Comparison of ENCODE assay signal across 12 cellular contexts in genomic region chr7:47493971-47494370, GRCh38.
DNase-seq lines count a peak whose midpoint lies in the region; ATAC-seq, FAIRE-seq and TF ChIP-seq lines count a peak whose summit lies in the region.
"Had no signal": no experiment of that assay in that cellular context is flagged by ENCODE, and none has a peak within 500 bp of the region (broad histone marks: within the 10 kb centered on the region; RNA-seq: fewer than 3 reads in every experiment).

No MANE protein-coding gene starts in this region.

- H3K4me1 ChIP-seq in keratinocyte (ENCODE audit: control insufficient read depth, extremely low read depth, insufficient read depth, low read length) (peaks cover 11% of the 10 kb centered on the region), smooth muscle cell (ENCODE audit: low read depth) (peaks cover 41% of the 10 kb centered on the region)

- H3K9me3 ChIP-seq in keratinocyte (ENCODE audit: control insufficient read depth, low read depth, low read length), result no peaks in the 10 kb centered on the region
- H3K9me3 ChIP-seq in smooth muscle cell (replicated peaks; ENCODE audit: low read depth), result no peaks in the 10 kb centered on the region

- no peaks in the 10 kb centered on the region for H3K36me3 ChIP-seq in keratinocyte (ENCODE audit: control insufficient read depth in 2 of 2, extremely low read depth in 1 of 2, insufficient read depth in 2 of 2, low read length in 2 of 2)
- H3K36me3 ChIP-seq in smooth muscle cell (ENCODE audit: low read depth), result no peaks in the 10 kb centered on the region

- intact Hi-C loops in sciatic nerve (cut with DNase I), result no loop called here

- H2AFZ ChIP-seq in keratinocyte (ENCODE audit: control insufficient read depth, low read length), result no peak overlapping the region
- no peak overlapping the region for H2AFZ ChIP-seq in smooth muscle cell (ENCODE audit: low read depth)

- no peak for TF ChIP-seq POLR2A in H54 (IDR thresholded peaks at IDR 0.05; ENCODE audit: low read depth, low read length)

- H3K27ac ChIP-seq in keratinocyte (ENCODE audit: control insufficient read depth, insufficient read depth, low read length) (no peak overlapping the region), smooth muscle cell (ENCODE audit: low read depth) (peak overlapping the region; percentile 69)

- DNase-seq in H54 (ENCODE audit: insufficient read length, low spot score) (peak; percentile 71), SW480 (ENCODE audit: low spot score) (peak; percentile 25), keratinocyte (ENCODE audit: low read depth, low spot score) (no peak), smooth muscle cell (lab: John Stamatoyannopoulos, UW; ENCODE audit: unreplicated experiment) (no peak), sciatic nerve (ENCODE audit: low spot score) (no peak), NCI-H2171 (lab: John Stamatoyannopoulos, UW) (no peak)
- DNase-seq: CD8-positive, alpha-beta memory T cell; KG1; NCI-H2081 treated with DMSO at 0.1 percent for 48 hours had no signal

- no peak for TF ChIP-seq CTCF in keratinocyte (optimal IDR thresholded peaks at IDR 0.05 in 1 of 3, IDR thresholded peaks at IDR 0.05 in 1 of 3, conservative IDR thresholded peaks at IDR 0.05 in 1 of 3; ENCODE audit: extremely low read depth in 1 of 3, insufficient read depth in 2 of 3, low read length in 3 of 3)
- TF ChIP-seq CTCF in smooth muscle cell (IDR thresholded peaks at IDR 0.05; ENCODE audit: borderline replicate concordance, insufficient read depth, poor library complexity, severe bottlenecking), result no peak

- H3K4me2 ChIP-seq in keratinocyte (ENCODE audit: control insufficient read depth, extremely low read depth, insufficient read depth, low read depth, low read length) (peak overlapping the region; percentile 69), smooth muscle cell (peak overlapping the region; percentile 77)

- H3K4me3 ChIP-seq in keratinocyte (ENCODE audit: control insufficient read depth in 2 of 3, extremely low read depth in 1 of 3, insufficient read depth in 2 of 3, low read depth in 1 of 3, low read length in 3 of 3) (peak overlapping the region in 1 of 3 experiments; percentile 3), smooth muscle cell (no peak overlapping the region)

- dilution Hi-C loops in keratinocyte (cut with MboI; ENCODE audit: extremely low pct_ligation_motif_present, low sequenced_read_pairs), result no loop called here

- H3K9ac ChIP-seq in keratinocyte (ENCODE audit: control insufficient read depth, extremely low read depth, insufficient read depth, low read length) (no peak overlapping the region), smooth muscle cell (ENCODE audit: low read depth) (peak overlapping the region; percentile 25)

- peaks cover 11% of the 10 kb centered on the region for H3F3A ChIP-seq in smooth muscle cell (ENCODE audit: low read depth)

- no peaks in the 10 kb centered on the region for H3K79me2 ChIP-seq in keratinocyte (ENCODE audit: control insufficient read depth, insufficient read depth, low read length)
- H3K79me2 ChIP-seq in smooth muscle cell (ENCODE audit: low read depth), result peaks cover 82% of the 10 kb centered on the region

- 50% methylated on average over 3 of the region's 3 CpGs for WGBS in smooth muscle cell (ENCODE audit: low lambda C conversion rate)

- FAIRE-seq in H54 (lab: Jason Lieb, UNC) (no peak), keratinocyte (lab: Jason Lieb, UNC) (peak; percentile 32)
- FAIRE-seq: islet of Langerhans had no signal

- ATAC-seq in sciatic nerve (no peak), GM19328 (IDR thresholded peaks at IDR 0.05; ENCODE audit: unreplicated experiment) (no peak), HG02610 (IDR thresholded peaks at IDR 0.05; ENCODE audit: unreplicated experiment) (no peak)

- H3K9me1 ChIP-seq in keratinocyte (ENCODE audit: control insufficient read depth, extremely low read depth, insufficient read depth, low read length), result no peaks in the 10 kb centered on the region

- H3K27me3 ChIP-seq in keratinocyte (ENCODE audit: control insufficient read depth, extremely low read depth, insufficient read depth, low read length) (no peaks in the 10 kb centered on the region), smooth muscle cell (ENCODE audit: low read depth) (no peaks in the 10 kb centered on the region)

- H4K20me1 ChIP-seq in keratinocyte (ENCODE audit: control insufficient read depth, extremely low read depth, insufficient read depth, low read length) (no peaks in the 10 kb centered on the region), smooth muscle cell (ENCODE audit: low read depth) (no peaks in the 10 kb centered on the region)

Comparison
In these comparisons a context has a peak if more than half of its experiments do, and no peak if none do; other contexts are left out.
1. DNase-seq: peak in H54 (single experiment) and SW480 (single experiment); none in keratinocyte (single experiment), smooth muscle cell (single experiment), sciatic nerve (single experiment) and NCI-H2171 (single experiment).